ENCODE assay signal across 7 cellular contexts in genomic region chr4:185211035-185211434, GRCh38. TPM values are rescaled to one million over a fixed set of nuclear protein-coding genes. Genes with fewer than 3 reads are reported as not detected.
DNase-seq lines count a peak whose midpoint lies in the region; ATAC-seq, FAIRE-seq and TF ChIP-seq lines count a peak whose summit lies in the region.

No MANE protein-coding gene starts in this region.

- no peak for DNase-seq in H9
- no peak for DNase-seq in T-helper 17 cell
- no peak for DNase-seq in glutamatergic neuron
- DNase-seq in small intestine = no peak
- DNase-seq in NCI-H2107 (lab: John Stamatoyannopoulos, UW) = no peak
- no peak for DNase-seq in central memory CD4-positive, alpha-beta T cell

- no peak overlapping the region for H2AK5ac ChIP-seq in H9 (ENCODE audit: insufficient read length, low read length)

- peak overlapping the region; percentile 75 for H3K4me2 ChIP-seq in H9 (ENCODE audit: insufficient read depth, insufficient read length, low read length)

- H3K36me3 ChIP-seq in small intestine (ENCODE audit: control insufficient read depth in 2 of 2, insufficient read depth in 2 of 2, low read length in 2 of 2) = no peaks in the 10 kb centered on the region

- ATAC-seq in T-helper 17 cell (no peak), HG03439 (IDR thresholded peaks at IDR 0.05; ENCODE audit: unreplicated experiment) (no peak)

- no peak overlapping the region for H2BK5ac ChIP-seq in H9 (ENCODE audit: insufficient read length, low read length)

- H3K4me1 Mint-ChIP-seq in H9 = peaks cover 33 to 41% of the 10 kb centered on the region in 2 experiments
- H3K4me1 Mint-ChIP-seq in T-helper 17 cell = peaks cover 29% of the 10 kb centered on the region
- H3K4me1 Mint-ChIP-seq in glutamatergic neuron (ENCODE audit: low read depth, unreplicated experiment) = peaks cover 15% of the 10 kb centered on the region

- H2BK120ac ChIP-seq in H9 (ENCODE audit: low read depth, low read length, poor library complexity, severe bottlenecking) = no peak overlapping the region

- peaks cover 0 to 3% (median 0%) of the 10 kb centered on the region in 3 experiments; a peak in 3 of 7 replicates for H3K36me3 Mint-ChIP-seq in H9 (ENCODE audit: insufficient read depth in 1 of 3, low read depth in 3 of 3)
- H3K36me3 Mint-ChIP-seq in T-helper 17 cell (ENCODE audit: low read depth) = no peaks in the 10 kb centered on the region
- H3K36me3 Mint-ChIP-seq in glutamatergic neuron (ENCODE audit: unreplicated experiment) = no peaks in the 10 kb centered on the region

- H4K91ac ChIP-seq in H9 (ENCODE audit: insufficient read length, low read depth, low read length) = no peak overlapping the region

- WGBS in H9 (ENCODE audit: extremely low coverage, insufficient read length, low lambda C conversion rate) = no CpG with 5 or more reads among the region's 5 CpGs
- WGBS in small intestine, 3 donors = 49 to 64% (median 55%) methylated on average over 5 of the region's 5 CpGs

- H3K27me3 ChIP-seq in H9 (ENCODE audit: insufficient read depth, low read length) (no peaks in the 10 kb centered on the region; the same call in 1 of the 2 replicates), small intestine (ENCODE audit: control insufficient read depth in 2 of 2, insufficient read depth in 2 of 2, low read length in 2 of 2) (no peaks in the 10 kb centered on the region)

- H3K18ac ChIP-seq in H9 (ENCODE audit: insufficient read length, low read depth, low read length) = no peak overlapping the region

- no peak overlapping the region for H3K56ac ChIP-seq in H9 (ENCODE audit: insufficient read length, low read depth, low read length)

- no peak overlapping the region for H4K5ac ChIP-seq in H9 (ENCODE audit: insufficient read length, low read depth, low read length)

- H4K20me1 ChIP-seq in H9 (ENCODE audit: control insufficient read depth, insufficient read depth, insufficient read length) = no peaks in the 10 kb centered on the region

- TF ChIP-seq CTCF in H9 (conservative IDR thresholded peaks at IDR 0.05) (no peak), glutamatergic neuron (IDR thresholded peaks at IDR 0.05; ENCODE audit: partially characterized antibody, unreplicated experiment) (no peak)

- H3K4ac ChIP-seq in H9 (ENCODE audit: low read depth, low read length) = no peak overlapping the region

- H3K27me3 Mint-ChIP-seq in H9 (ENCODE audit: low read depth) (peaks cover 16% of the 10 kb centered on the region), T-helper 17 cell (no peaks in the 10 kb centered on the region), glutamatergic neuron (ENCODE audit: unreplicated experiment) (peaks cover 5% of the 10 kb centered on the region)

- no peak for FAIRE-seq in small intestine (lab: Jason Lieb, UNC)

- no peak overlapping the region for H2BK15ac ChIP-seq in H9 (ENCODE audit: low read depth, low read length)

- no peak overlapping the region for H2BK20ac ChIP-seq in H9 (ENCODE audit: low read depth, low read length, poor library complexity, severe bottlenecking)

- H3K4me3 ChIP-seq in small intestine (ENCODE audit: low read depth in 1 of 2, low read length in 2 of 2) = peak overlapping the region; percentile 79 to 90

- peaks cover 6% of the 10 kb centered on the region for H3K23me2 ChIP-seq in H9 (ENCODE audit: insufficient read length, low read depth, low read length, poor library complexity, severe bottlenecking)

- peaks cover 2% of the 10 kb centered on the region; the same call in 1 of the 2 replicates for H3K79me2 ChIP-seq in H9 (ENCODE audit: insufficient read depth, low read length)

- no peak overlapping the region for H2BK12ac ChIP-seq in H9 (ENCODE audit: insufficient read length, low read depth, low read length)

- H2AFZ ChIP-seq in H9 (ENCODE audit: low read length) = no peak overlapping the region

- H4K8ac ChIP-seq in H9 (replicated peaks; ENCODE audit: insufficient read length, low read depth, low read length) = no peak overlapping the region

- H3K4me3 Mint-ChIP-seq in H9 (peak overlapping the region; percentile 92 to 97), T-helper 17 cell (peak overlapping the region; percentile 88), glutamatergic neuron (ENCODE audit: unreplicated experiment) (peak overlapping the region; percentile 93)

- H3K23ac ChIP-seq in H9 (ENCODE audit: insufficient read length, low read depth, low read length) = no peak overlapping the region

- H3K9ac ChIP-seq in H9 (ENCODE audit: extremely low read depth, insufficient read length, low read length) = peak overlapping the region; percentile 43

- H3K4me1 ChIP-seq in H9 (ENCODE audit: insufficient read depth, low read length) (peaks cover 5% of the 10 kb centered on the region), small intestine (ENCODE audit: control insufficient read depth in 2 of 2, insufficient read depth in 1 of 2, low read depth in 1 of 2, low read length in 1 of 2) (peaks cover 0 to 5% of the 10 kb centered on the region in 2 donors)

- no peaks in the 10 kb centered on the region for H3K79me1 ChIP-seq in H9 (ENCODE audit: insufficient read depth, low read depth, low read length, poor library complexity, severe bottlenecking)

- no peak overlapping the region for H3K14ac ChIP-seq in H9 (ENCODE audit: insufficient read depth, low read length)

- H3K27ac ChIP-seq in H9 (ENCODE audit: insufficient read length, low read depth, low read length) = no peak overlapping the region
- no peak overlapping the region for H3K27ac ChIP-seq in small intestine (ENCODE audit: low read depth in 1 of 2, low read length in 1 of 2)

- no peak overlapping the region for H3T11ph ChIP-seq in H9 (ENCODE audit: low read length)

- H3K9me3 ChIP-seq in H9 (ENCODE audit: control insufficient read depth, low read depth, low read length) (no peaks in the 10 kb centered on the region), T-helper 17 cell (ENCODE audit: control insufficient read depth, low read length, poor library complexity, severe bottlenecking) (no peaks in the 10 kb centered on the region), small intestine (ENCODE audit: control insufficient read depth, low read depth) (no peaks in the 10 kb centered on the region)

- H3K27ac Mint-ChIP-seq in H9 = no peak overlapping the region
- peak overlapping the region; percentile 82 for H3K27ac Mint-ChIP-seq in T-helper 17 cell
- H3K27ac Mint-ChIP-seq in glutamatergic neuron (ENCODE audit: unreplicated experiment) = peak overlapping the region; percentile 88

- 0 out of 5 replicates have a peak, but pooled peaks cover 0 to 1% of the 10 kb centered on the region in 2 experiments for H3K9me3 Mint-ChIP-seq in H9
- peaks cover 15% of the 10 kb centered on the region for H3K9me3 Mint-ChIP-seq in glutamatergic neuron (ENCODE audit: unreplicated experiment)

RNA-seq across cellular contexts. Expression of gene SNX25, which starts 1.6 kb away (rescaled TPM):
- total RNA-seq in H9 (2021) (24.4 and 28.2 TPM in 2 replicates), T-helper 17 cell (10 to 100 TPM; 13.2 to 20.4 TPM), glutamatergic neuron (ENCODE audit: unreplicated experiment) (27.5 TPM)
- polyA plus RNA-seq in small intestine = 1 to 10 TPM; 1.9 to 5.0 (median 2.5) TPM

RNA-seq across cellular contexts. Expression of gene CFAP97, which starts 7.2 kb away (rescaled TPM):
- total RNA-seq in H9 (2021) = 36.1 and 39.3 TPM in 2 replicates
- 10 to 100 TPM; 41.9 to 50.0 TPM for total RNA-seq in T-helper 17 cell
- total RNA-seq in glutamatergic neuron (ENCODE audit: unreplicated experiment) = 28.4 TPM
- polyA plus RNA-seq in small intestine = 1 to 10 TPM; 1.6 to 7.4 (median 3.5) TPM

Comparison
In these comparisons a context has a peak if more than half of its experiments do, and no peak if none do; other contexts are left out.
1. H3K27ac Mint-ChIP-seq: peak in T-helper 17 cell (single experiment) and glutamatergic neuron (single experiment); none in H9 (0 of 3).
2. Peak in every context shown above with its lines, with median percentiles within 50 percentile points of each other: H3K4me3 Mint-ChIP-seq.